In the genomic region with DNA sequence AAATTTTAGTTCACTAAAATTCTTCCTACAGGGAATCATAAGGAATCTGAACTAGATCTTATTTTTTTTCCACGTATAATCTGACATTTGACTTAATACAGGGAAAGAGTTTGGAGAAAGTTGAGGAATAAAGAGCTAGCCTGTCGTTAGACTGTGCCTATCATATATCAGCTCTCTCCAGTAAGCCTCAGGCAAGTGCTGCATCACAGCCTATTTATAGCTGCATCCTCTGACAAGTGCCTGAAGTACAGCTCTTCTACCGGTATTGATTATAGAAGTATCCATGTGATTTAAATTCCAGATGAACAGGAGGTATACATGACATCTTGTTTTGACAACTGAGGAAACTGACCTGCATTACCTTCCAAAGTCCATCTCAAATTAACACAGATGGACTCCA, we compare ENCODE assay signal across 25 cellular contexts.
DNase-seq lines count a peak whose midpoint lies in the region; ATAC-seq and TF ChIP-seq lines count a peak whose summit lies in the region.
"Had no signal": no experiment of that assay in that cellular context is flagged by ENCODE, and none has a peak within 500 bp of the region (broad histone marks: within the 10 kb centered on the region; RNA-seq: fewer than 3 reads in every experiment).

No MANE protein-coding gene starts in this region.

- H3K4me3 ChIP-seq in ACC112 (ENCODE audit: low read depth, low read length) (0 out of 2 replicates have a peak overlapping the region, but pooled peaks have one; percentile 17), SK-N-MC (0 out of 2 replicates have a peak overlapping the region, but pooled peaks have one; percentile 19)
- H3K4me3 ChIP-seq: hepatocyte, thyroid gland had no signal

- H3K36me3 ChIP-seq in ACC112 (ENCODE audit: insufficient read depth, low read length): no peaks in the 10 kb centered on the region
- H3K36me3 ChIP-seq in SK-N-MC (ENCODE audit: insufficient read depth, low read length): no peaks in the 10 kb centered on the region
- H3K36me3 ChIP-seq: thyroid gland had no signal

- no peaks in the 10 kb centered on the region for H3K9me3 Mint-ChIP-seq in activated CD8-positive, alpha-beta T cell treated with anti-CD3 and anti-CD28 coated beads, Interleukin-2, amount 10 ng/mL, durations not matched to agents 7 days and 5 days (ENCODE audit: insufficient read depth)
- H3K9me3 Mint-ChIP-seq: stimulated activated naive CD8-positive, alpha-beta T cell treated with anti-CD3 and anti-CD28 coated beads, Interleukin-15, Interleukin-2, amounts not matched to agents 100 ng/mL and 50 ng/mL, for 24 hours had no signal

- intact Hi-C loops in left cardiac atrium (cut with DNase I): no loop called here

- no peaks in the 10 kb centered on the region for H3K36me3 Mint-ChIP-seq in activated CD8-positive, alpha-beta T cell treated with anti-CD3 and anti-CD28 coated beads, Interleukin-2, amount 10 ng/mL, durations not matched to agents 7 days and 5 days (ENCODE audit: low read depth)
- H3K36me3 Mint-ChIP-seq: activated naive CD8-positive, alpha-beta T cell; immature natural killer cell had no signal

- ATAC-seq in left cardiac atrium (peak; percentile 67 to 79), GM21576 (IDR thresholded peaks at IDR 0.05; ENCODE audit: unreplicated experiment) (no peak), HG02610 (IDR thresholded peaks at IDR 0.05; ENCODE audit: unreplicated experiment) (no peak)
- no peak for ATAC-seq in activated CD8-positive, alpha-beta T cell treated with anti-CD3 and anti-CD28 coated beads, Interleukin-2, amount 10 ng/mL, durations not matched to agents 7 days and 5 days
- ATAC-seq: sciatic nerve had no signal

- no peaks in the 10 kb centered on the region for H3K27me3 ChIP-seq in ACC112 (ENCODE audit: insufficient read depth, low read length)
- H3K27me3 ChIP-seq: hepatocyte, thyroid gland had no signal

- H3K4me1 ChIP-seq in ACC112 (ENCODE audit: control insufficient read depth, insufficient read depth, low read length, unreplicated experiment): no peaks in the 10 kb centered on the region
- H3K4me1 ChIP-seq: parathyroid adenoma, thyroid gland had no signal

- no peak overlapping the region for H3K4me3 Mint-ChIP-seq in activated CD8-positive, alpha-beta T cell treated with anti-CD3 and anti-CD28 coated beads, Interleukin-2, amount 10 ng/mL, durations not matched to agents 7 days and 5 days
- H3K4me3 Mint-ChIP-seq: activated B cell treated with CpG ODN at 0.5 μM for 24 hours; activated naive CD8-positive, alpha-beta T cell; immature natural killer cell; stimulated activated naive CD8-positive, alpha-beta T cell treated with anti-CD3 and anti-CD28 coated beads, Interleukin-15, Interleukin-2, amounts not matched to agents 100 ng/mL and 50 ng/mL, for 24 hours had no signal

- H3K27me3 Mint-ChIP-seq in activated CD8-positive, alpha-beta T cell treated with anti-CD3 and anti-CD28 coated beads, Interleukin-2, amount 10 ng/mL, durations not matched to agents 7 days and 5 days (ENCODE audit: low read depth): no peaks in the 10 kb centered on the region
- H3K27me3 Mint-ChIP-seq: activated B cell treated with CpG ODN at 0.5 μM for 24 hours; activated naive CD8-positive, alpha-beta T cell; stimulated activated naive CD8-positive, alpha-beta T cell treated with anti-CD3 and anti-CD28 coated beads, Interleukin-15, Interleukin-2, amounts not matched to agents 100 ng/mL and 50 ng/mL, for 24 hours had no signal

- DNase-seq in HEK293T (ENCODE audit: extremely low spot score) (peak; percentile 11), SK-N-MC (ENCODE audit: low read depth, low spot score) (no peak), left cardiac atrium (no peak)
- DNase-seq in activated CD4-positive, alpha-beta T cell treated with anti-CD3 and anti-CD28 coated beads for 48 hours: no peak
- no peak for DNase-seq in activated CD8-positive, alpha-beta T cell treated with anti-CD3 and anti-CD28 coated beads, Interleukin-2, amount 10 ng/mL, durations not matched to agents 7 days and 5 days
- DNase-seq: activated B cell treated with CpG ODN at 0.5 μM for 24 hours; activated CD4-positive, alpha-beta T cell treated with anti-CD3 and anti-CD28 coated beads, Interleukin-2, amount 50 U/mL, for 4 hours; activated CD8-positive, alpha-beta memory T cell treated with anti-CD3 and anti-CD28 coated beads, Interleukin-2, amount 50 U/mL, for 4 hours; C1 segment of cervical spinal cord; immature natural killer cell; MM.1S; NCI-H1417 treated with DMSO at 0.1 percent for 48 hours; NCI-H526 treated with DMSO at 0.1 percent for 48 hours; stimulated activated CD4-positive, alpha-beta T cell treated with anti-CD3 and anti-CD28 coated beads, Interleukin-15, amount 100 ng/mL, for 24 hours; thyroid gland had no signal

- POLR2A ChIA-PET in HEK293T (lab: Yijun Ruan, JAX): no interaction called here
- POLR2A ChIA-PET in activated CD8-positive, alpha-beta T cell treated with anti-CD3 and anti-CD28 coated beads, Interleukin-2, amount 10 ng/mL, durations not matched to agents 7 days and 5 days (lab: Charles Lee): no interaction called here

- H3K27ac ChIP-seq in ACC112 (ENCODE audit: low read depth, low read length) (no peak overlapping the region), SK-N-MC (no peak overlapping the region)
- H3K27ac ChIP-seq: epithelial cell of prostate, hepatocyte, parathyroid adenoma, RWPE1, thyroid gland had no signal

- no peak overlapping the region for H3K9ac ChIP-seq in SK-N-MC (ENCODE audit: insufficient read length)
- H3K9ac ChIP-seq: parathyroid adenoma had no signal

- CTCF ChIA-PET in HEK293T (lab: Yijun Ruan, JAX): interaction anchor here (1.0 kb wide), 1 partner anchor 44 kb away, joined by 3 read pairs; no protein-coding TSS in a partner anchor
- CTCF ChIA-PET in activated CD8-positive, alpha-beta T cell treated with anti-CD3 and anti-CD28 coated beads, Interleukin-2, amount 10 ng/mL, durations not matched to agents 7 days and 5 days (lab: Charles Lee): no interaction called here

- no peaks in the 10 kb centered on the region for H3K79me2 ChIP-seq in ACC112 (ENCODE audit: control insufficient read depth, insufficient read depth, low read length, unreplicated experiment)
- H3K79me2 ChIP-seq: hepatocyte, parathyroid adenoma had no signal

- H2AFZ ChIP-seq in ACC112 (ENCODE audit: low read length, unreplicated experiment): no peak overlapping the region
- H2AFZ ChIP-seq: hepatocyte, parathyroid adenoma had no signal

- H3K27ac Mint-ChIP-seq in activated CD8-positive, alpha-beta T cell treated with anti-CD3 and anti-CD28 coated beads, Interleukin-2, amount 10 ng/mL, durations not matched to agents 7 days and 5 days: no peak overlapping the region
- H3K27ac Mint-ChIP-seq: activated B cell treated with CpG ODN at 0.5 μM for 24 hours; activated naive CD8-positive, alpha-beta T cell; immature natural killer cell; stimulated activated naive CD8-positive, alpha-beta T cell treated with anti-CD3 and anti-CD28 coated beads, Interleukin-15, Interleukin-2, amounts not matched to agents 100 ng/mL and 50 ng/mL, for 24 hours had no signal

- H3K9me3 ChIP-seq in SK-N-MC (ENCODE audit: low read depth, low read length): no peaks in the 10 kb centered on the region; the same call in 1 of the 2 replicates
- H3K9me3 ChIP-seq: thyroid gland had no signal

- H3K4me1 Mint-ChIP-seq in activated CD8-positive, alpha-beta T cell treated with anti-CD3 and anti-CD28 coated beads, Interleukin-2, amount 10 ng/mL, durations not matched to agents 7 days and 5 days (ENCODE audit: low read depth): no peaks in the 10 kb centered on the region
- H3K4me1 Mint-ChIP-seq: activated B cell treated with CpG ODN at 0.5 μM for 24 hours, immature natural killer cell had no signal

TF ChIP-seq in HEK293T, 16 proteins besides CTCF, POLR2A, EP300 and RAD21:
- no peak for TF ChIP-seq ZNF384 (IDR thresholded peaks at IDR 0.05)
- TF ChIP-seq, protein P1, sequence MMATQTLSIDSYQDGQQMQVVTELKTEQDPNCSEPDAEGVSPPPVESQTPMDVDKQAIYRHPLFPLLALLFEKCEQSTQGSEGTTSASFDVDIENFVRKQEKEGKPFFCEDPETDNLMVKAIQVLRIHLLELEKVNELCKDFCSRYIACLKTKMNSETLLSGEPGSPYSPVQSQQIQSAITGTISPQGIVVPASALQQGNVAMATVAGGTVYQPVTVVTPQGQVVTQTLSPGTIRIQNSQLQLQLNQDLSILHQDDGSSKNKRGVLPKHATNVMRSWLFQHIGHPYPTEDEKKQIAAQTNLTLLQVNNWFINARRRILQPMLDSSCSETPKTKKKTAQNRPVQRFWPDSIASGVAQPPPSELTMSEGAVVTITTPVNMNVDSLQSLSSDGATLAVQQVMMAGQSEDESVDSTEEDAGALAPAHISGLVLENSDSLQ (IDR thresholded peaks at IDR 0.05): peak; percentile 47; the same call in 1 of the 2 replicates
TF ChIP-seq in HEK293T: peak in this region for 1.

Comparison
In these comparisons a context has a peak if more than half of its experiments do, and no peak if none do; other contexts are left out.
1. ATAC-seq: peak in left cardiac atrium (2 of 2); none in GM21576 (single experiment), HG02610 (single experiment) and activated CD8-positive, alpha-beta T cell treated with anti-CD3 and anti-CD28 coated beads, Interleukin-2, amount 10 ng/mL, durations not matched to agents 7 days and 5 days (single experiment).